Comparison of ENCODE assay signal across 19 cellular contexts in genomic region chr6:4849628-4850027, GRCh38.
DNase-seq lines count a peak whose midpoint lies in the region; ATAC-seq, FAIRE-seq and TF ChIP-seq lines count a peak whose summit lies in the region.
"Had no signal": no experiment of that assay in that cellular context is flagged by ENCODE, and none has a peak within 500 bp of the region (broad histone marks: within the 10 kb centered on the region; RNA-seq: fewer than 3 reads in every experiment).

No MANE protein-coding gene starts in this region.

- H2AFZ ChIP-seq in GM12878 (ENCODE audit: control insufficient read depth, low read depth, low read length), result no peak overlapping the region
- H2AFZ ChIP-seq: GM23338 had no signal

- DNase-seq in natural killer cell (no peak), GM12878 (ENCODE audit: low read depth, low spot score) (no peak), left lung (no peak), SHP77 treated with DMSO at 0.1 percent for 48 hours (lab: John Stamatoyannopoulos, UW) (no peak), NCI-H510A (lab: John Stamatoyannopoulos, UW) (no peak), left colon (no peak)
- DNase-seq in natural killer cell treated with Interleukin-12 subunit alpha and Interleukin-12 subunit beta and Interleukin-15 and Interleukin-18, amount 100 ng/mL, for 72 hours (ENCODE audit: low spot score), result no peak
- no peak for DNase-seq in activated CD8-positive, alpha-beta memory T cell treated with anti-CD3 and anti-CD28 coated beads for 24 hours
- DNase-seq: 8988T; Calu3; CD8-positive, alpha-beta T cell; DMS79 treated with DMSO at 0.1 percent for 48 hours; HCEC 1CT had no signal

- no peaks in the 10 kb centered on the region for H3K27me3 ChIP-seq in GM12878 (replicated peaks in 1 of 2; ENCODE audit: control insufficient read depth in 2 of 2, insufficient read depth in 2 of 2, low read length in 1 of 2)
- no peaks in the 10 kb centered on the region for H3K27me3 ChIP-seq in left lung
- H3K27me3 ChIP-seq: BLaER1 had no signal

- POLR2A ChIA-PET in GM12878 (lab: Charles Lee), result interaction anchor here (0.6 to 1.9 kb wide), 3 partner anchors 9 to 46 kb away, joined by 3 to 6 read pairs (median 4); no protein-coding TSS in a partner anchor

- H3K4me2 ChIP-seq in GM12878 (ENCODE audit: control insufficient read depth, insufficient read depth), result no peak overlapping the region
- H3K4me2 ChIP-seq: BLaER1, GM23338 had no signal

- ATAC-seq in natural killer cell (peak; percentile 36 to 61 (median 53)), GM12878 (peak; percentile 28; the same call in 1 of the 3 replicates), left lung (peak; percentile 22), left colon (no peak)
- no peak for ATAC-seq in natural killer cell treated with Interleukin-12 subunit alpha and Interleukin-12 subunit beta and Interleukin-15 and Interleukin-18, amount 100 ng/mL, for 72 hours
- ATAC-seq: CD8-positive, alpha-beta T cell; GM23338 had no signal

- H3K4me1 Mint-ChIP-seq in natural killer cell, result peaks cover 77 to 80% of the 10 kb centered on the region in 2 donors
- H3K4me1 Mint-ChIP-seq in natural killer cell treated with Interleukin-12 subunit alpha and Interleukin-12 subunit beta and Interleukin-15 and Interleukin-18, amount 100 ng/mL, for 72 hours (ENCODE audit: low read depth in 2 of 2), result peaks cover 51 to 68% of the 10 kb centered on the region in 2 donors

- H3K79me2 ChIP-seq in GM12878 (ENCODE audit: control insufficient read depth, insufficient read depth, low read length), result peaks cover 61% of the 10 kb centered on the region

- no TSS peak for BruUV-seq in GM12878 (replicated peaks; lab: Mats Ljungman, UMichigan)

- H3K36me3 ChIP-seq in GM12878 (ENCODE audit: control insufficient read depth in 2 of 2, insufficient read depth in 2 of 2, low read length in 1 of 2) (peaks cover 0 to 7% of the 10 kb centered on the region in 2 experiments; a peak in 1 of 4 replicates), left lung (no peaks in the 10 kb centered on the region)

- CTCF ChIA-PET in GM12878 (lab: Yijun Ruan, JAX), result interaction anchor here (0.6 to 2.5 kb wide), 10 partner anchors 9 to 639 kb away, joined by 3 to 26 read pairs (median 4); no protein-coding TSS in a partner anchor

- no peaks in the 10 kb centered on the region for H3K27me3 Mint-ChIP-seq in natural killer cell (ENCODE audit: low read depth in 2 of 2)
- no peaks in the 10 kb centered on the region for H3K27me3 Mint-ChIP-seq in natural killer cell treated with Interleukin-12 subunit alpha and Interleukin-12 subunit beta and Interleukin-15 and Interleukin-18, amount 100 ng/mL, for 72 hours

- no peak for FAIRE-seq in GM12878 (lab: Jason Lieb, UNC)
- FAIRE-seq: G401.6, H54, HTR-8/SVneo had no signal

- no peaks in the 10 kb centered on the region; the same call in 1 of the 2 replicates for H4K20me1 ChIP-seq in GM12878 (ENCODE audit: control insufficient read depth, insufficient read depth)

- no peaks in the 10 kb centered on the region for H3K4me1 ChIP-seq in GM12878 (ENCODE audit: control insufficient read depth, insufficient read depth, low read length)
- peaks cover 5 to 6% of the 10 kb centered on the region in 2 donors for H3K4me1 ChIP-seq in left lung
- H3K4me1 ChIP-seq: BLaER1 had no signal

- WGBS in GM12878 (ENCODE audit: insufficient coverage, insufficient replicate concordance, low lambda C conversion rate, missing lambda C conversion rate), result 0% methylated on average over 1 of the region's 1 CpG

- H3K9me3 ChIP-seq in GM12878 (replicated peaks; ENCODE audit: control insufficient read depth, insufficient read depth, low read length), result no peaks in the 10 kb centered on the region
- H3K9me3 ChIP-seq in left lung, result no peaks in the 10 kb centered on the region

- H3K27ac ChIP-seq in GM12878 (ENCODE audit: control insufficient read depth, insufficient read depth), result no peak overlapping the region
- no peak overlapping the region for H3K27ac ChIP-seq in left lung
- H3K27ac ChIP-seq: BLaER1 had no signal

- intact Hi-C loops in natural killer cell (cut with micrococcal nuclease) (no loop called here), GM12878 (cut with micrococcal nuclease; ENCODE audit: unreplicated experiment) (loop anchor here (2.0 kb wide), 1 partner anchor 69 kb away; no protein-coding TSS in a partner anchor), left lung (cut with DNase I) (no loop called here), left colon (cut with DNase I, micrococcal nuclease) (no loop called here)

- H3K4me3 ChIP-seq in GM12878, result no peak overlapping the region
- no peak overlapping the region for H3K4me3 ChIP-seq in left lung
- H3K4me3 ChIP-seq: BLaER1, GM23338 had no signal

- RAD21 ChIA-PET in GM12878 (lab: Charles Lee; ENCODE audit: unreplicated experiment), result interaction anchor here (1.0 to 1.7 kb wide), 3 partner anchors 35 to 87 kb away, joined by 3 to 6 read pairs (median 3); no protein-coding TSS in a partner anchor

- no peak for TF ChIP-seq RAD21 in GM12878 (IDR thresholded peaks at IDR 0.05; ENCODE audit: insufficient read depth, low read depth, low read length)

- no peak overlapping the region for H3K9ac ChIP-seq in GM12878 (ENCODE audit: control insufficient read depth, insufficient read depth, low read length)
- H3K9ac ChIP-seq: BLaER1 had no signal

- TF ChIP-seq CTCF in natural killer cell (IDR thresholded peaks at IDR 0.05), result no peak
- no peak for TF ChIP-seq CTCF in GM12878 (IDR thresholded peaks at IDR 0.05 in 2 of 3, conservative IDR thresholded peaks at IDR 0.05 in 1 of 3; ENCODE audit: control insufficient read depth in 2 of 3, extremely low read depth in 1 of 3, insufficient read depth in 1 of 3, low read depth in 3 of 3, low read length in 3 of 3)
- TF ChIP-seq CTCF in left lung (IDR thresholded peaks at IDR 0.05), result no peak

- peak overlapping the region; percentile 36 to 79 for H3K27ac Mint-ChIP-seq in natural killer cell
- H3K27ac Mint-ChIP-seq in natural killer cell treated with Interleukin-12 subunit alpha and Interleukin-12 subunit beta and Interleukin-15 and Interleukin-18, amount 100 ng/mL, for 72 hours, result peak overlapping the region in 1 of 2 donors; percentile 27
- H3K27ac Mint-ChIP-seq: CD14-positive monocyte, GM23338 had no signal

- SMC1A ChIA-PET in GM12878 (lab: Charles Lee; ENCODE audit: uncharacterized antibody, unreplicated experiment), result interaction anchor here (0.6 to 4.6 kb wide), 7 partner anchors 14 to 236 kb away, joined by 3 to 33 read pairs (median 3); no protein-coding TSS in a partner anchor

- in situ Hi-C loops in GM12878 (cut with MboI), result no loop called here

- H3K36me3 Mint-ChIP-seq in natural killer cell, result no peaks in the 10 kb centered on the region
- no peaks in the 10 kb centered on the region for H3K36me3 Mint-ChIP-seq in natural killer cell treated with Interleukin-12 subunit alpha and Interleukin-12 subunit beta and Interleukin-15 and Interleukin-18, amount 100 ng/mL, for 72 hours

- no peak for TF ChIP-seq POLR2A in GM12878 (IDR thresholded peaks at IDR 0.05; ENCODE audit: low read depth, low read length)

- no peaks in the 10 kb centered on the region for H3K9me3 Mint-ChIP-seq in natural killer cell
- no peaks in the 10 kb centered on the region for H3K9me3 Mint-ChIP-seq in natural killer cell treated with Interleukin-12 subunit alpha and Interleukin-12 subunit beta and Interleukin-15 and Interleukin-18, amount 100 ng/mL, for 72 hours
- H3K9me3 Mint-ChIP-seq: CD8-positive, alpha-beta T cell; GM23338 had no signal

- no peak for TF ChIP-seq EP300 in GM12878 (IDR thresholded peaks at IDR 0.05; ENCODE audit: borderline replicate concordance in 1 of 2, control insufficient read depth in 1 of 2, low read depth in 2 of 2, low read length in 2 of 2)

- peak overlapping the region; percentile 19 for H3K4me3 Mint-ChIP-seq in natural killer cell
- no peak overlapping the region for H3K4me3 Mint-ChIP-seq in natural killer cell treated with Interleukin-12 subunit alpha and Interleukin-12 subunit beta and Interleukin-15 and Interleukin-18, amount 100 ng/mL, for 72 hours
- H3K4me3 Mint-ChIP-seq: CD14-positive monocyte; CD8-positive, alpha-beta T cell; GM23338 had no signal

TF ChIP-seq in GM12878, 131 proteins besides CTCF, POLR2A, EP300 and RAD21:
- TF ChIP-seq CBX5 (IDR thresholded peaks at IDR 0.05; ENCODE audit: low read depth) (no peak), ATF7 (IDR thresholded peaks at IDR 0.05; ENCODE audit: low read depth) (no peak), CHD2 (IDR thresholded peaks at IDR 0.05; ENCODE audit: borderline replicate concordance, low read depth, low read length) (no peak), CHD4 (IDR thresholded peaks at IDR 0.05) (no peak), HSF1 (IDR thresholded peaks at IDR 0.05; ENCODE audit: low read depth, low read length) (no peak), ZNF274 (IDR thresholded peaks at IDR 0.05; ENCODE audit: insufficient read depth, insufficient read length) (no peak), JUND (IDR thresholded peaks at IDR 0.05; ENCODE audit: low read depth, low read length) (no peak), MYB (IDR thresholded peaks at IDR 0.05; ENCODE audit: borderline replicate concordance, low read depth, low read length) (no peak), SMC3 (IDR thresholded peaks at IDR 0.05; ENCODE audit: borderline replicate concordance, low read length) (no peak), SUPT20H (IDR thresholded peaks at IDR 0.05; ENCODE audit: borderline replicate concordance, control insufficient read depth, low read depth, low read length) (no peak)
TF ChIP-seq in GM12878: peak in this region for 0.

Comparison
In these comparisons a context has a peak if more than half of its experiments do, and no peak if none do; other contexts are left out.
1. ATAC-seq: peak in natural killer cell (3 of 3), GM12878 (single experiment) and left lung (single experiment); none in natural killer cell treated with Interleukin-12 subunit alpha and Interleukin-12 subunit beta and Interleukin-15 and Interleukin-18, amount 100 ng/mL, for 72 hours (0 of 2) and left colon (single experiment).